ENCODE assay signal across 10 cellular contexts in genomic region chr4:1244081-1244977, GRCh38. TPM values are rescaled to one million over a fixed set of nuclear protein-coding genes. Genes with fewer than 3 reads are reported as not detected.
DNase-seq lines count a peak whose midpoint lies in the region; ATAC-seq and TF ChIP-seq lines count a peak whose summit lies in the region.
"Had no signal": no experiment of that assay in that cellular context is flagged by ENCODE, and none has a peak within 500 bp of the region (broad histone marks: within the 10 kb centered on the region; RNA-seq: fewer than 3 reads in every experiment).

No MANE protein-coding gene starts in this region.

- in situ Hi-C loops in transverse colon (cut with MboI; ENCODE audit: low pct_ligation_motif_present in 1 of 4, low pct_unique_long_range_greater_than_20kb in 1 of 4, low sequenced_read_pairs in 3 of 4), result no loop called here

- no peak for DNase-seq in activated naive CD4-positive, alpha-beta T cell treated with anti-CD3 and anti-CD28 coated beads, Interleukin-2, amount 10 ng/mL, durations not matched to agents 7 days and 5 days
- DNase-seq in activated naive CD4-positive, alpha-beta T cell treated with Interleukin-2 at 50 U/mL for 16 hours, result no peak
- no peak for DNase-seq in activated naive CD8-positive, alpha-beta T cell treated with anti-CD3 and anti-CD28 coated beads for 36 hours
- peak; percentile 31 to 65 for DNase-seq in left lung
- DNase-seq in transverse colon, result peak; percentile 16
- DNase-seq in stimulated activated CD4-positive, alpha-beta T cell treated with anti-CD3 and anti-CD28 coated beads, Interleukin-4, amount 100 ng/mL, for 1 hour, result no peak
- no peak for DNase-seq in RPMI8226
- no peak for DNase-seq in stimulated activated CD4-positive, alpha-beta T cell treated with anti-CD3 and anti-CD28 coated beads, Interleukin-12 subunit alpha, Interleukin-12 subunit beta, amount 100 ng/mL, for 4 hours

- no peak for TF ChIP-seq EP300 in transverse colon (IDR thresholded peaks at IDR 0.05; ENCODE audit: low read depth)

- H3K27me3 ChIP-seq in left lung (no peaks in the 10 kb centered on the region), transverse colon (no peaks in the 10 kb centered on the region)

- no peak overlapping the region for H3K4me3 ChIP-seq in left lung
- H3K4me3 ChIP-seq in transverse colon, result no peak overlapping the region
- H3K4me3 ChIP-seq: skin epidermis had no signal

- WGBS in transverse colon (ENCODE audit: low coverage in 1 of 2), 2 donors, result 69% methylated on average over 33 of the region's 33 CpGs; no CpG with 5 or more reads in 1 of the 2 donors

- TF ChIP-seq CTCF in left lung (IDR thresholded peaks at IDR 0.05) (no peak), transverse colon (IDR thresholded peaks at IDR 0.05) (no peak)

- peaks cover 18% of the 10 kb centered on the region for H3K36me3 Mint-ChIP-seq in activated naive CD4-positive, alpha-beta T cell treated with anti-CD3 and anti-CD28 coated beads, Interleukin-2, amount 10 ng/mL, durations not matched to agents 7 days and 5 days
- H3K36me3 Mint-ChIP-seq in activated naive CD8-positive, alpha-beta T cell treated with anti-CD3 and anti-CD28 coated beads for 36 hours, result peaks cover 7% of the 10 kb centered on the region

- H3K27ac ChIP-seq in left lung, result no peak overlapping the region
- no peak overlapping the region for H3K27ac ChIP-seq in transverse colon

- ATAC-seq in left lung, result no peak
- ATAC-seq: left colon had no signal

- H3K9me3 Mint-ChIP-seq in activated naive CD4-positive, alpha-beta T cell treated with anti-CD3 and anti-CD28 coated beads, Interleukin-2, amount 10 ng/mL, durations not matched to agents 7 days and 5 days, result no peaks in the 10 kb centered on the region
- H3K9me3 Mint-ChIP-seq in activated naive CD8-positive, alpha-beta T cell treated with anti-CD3 and anti-CD28 coated beads for 36 hours, result no peaks in the 10 kb centered on the region

- no peak for TF ChIP-seq POLR2A in transverse colon (IDR thresholded peaks at IDR 0.05)

- H3K36me3 ChIP-seq in left lung, result peaks cover 0 to 22% of the 10 kb centered on the region in 2 donors
- peaks cover 0 to 10% (median 0%) of the 10 kb centered on the region in 4 donors for H3K36me3 ChIP-seq in transverse colon

- H3K4me3 Mint-ChIP-seq in activated naive CD4-positive, alpha-beta T cell treated with anti-CD3 and anti-CD28 coated beads, Interleukin-2, amount 10 ng/mL, durations not matched to agents 7 days and 5 days, result peak overlapping the region; percentile 26
- H3K4me3 Mint-ChIP-seq in activated naive CD8-positive, alpha-beta T cell treated with anti-CD3 and anti-CD28 coated beads for 36 hours, result no peak overlapping the region

- no peaks in the 10 kb centered on the region for H3K9me3 ChIP-seq in left lung
- no peaks in the 10 kb centered on the region for H3K9me3 ChIP-seq in transverse colon

- H3K4me1 ChIP-seq in left lung (peaks cover 25 to 64% of the 10 kb centered on the region in 2 donors), transverse colon (peaks cover 57 to 69% (median 62%) of the 10 kb centered on the region in 4 donors)

- CTCF ChIA-PET in activated naive CD4-positive, alpha-beta T cell treated with anti-CD3 and anti-CD28 coated beads, Interleukin-2, amount 10 ng/mL, durations not matched to agents 7 days and 5 days (lab: Charles Lee), result interaction anchor here (0.8 to 1.4 kb wide), 3 partner anchors 24 to 86 kb away, joined by 3 to 4 read pairs (median 3); no protein-coding TSS in a partner anchor

- intact Hi-C loops in left lung (cut with DNase I), result loop anchor here in 1 of 2 donors (10.0 kb wide), 1 partner anchor 80 kb away; no protein-coding TSS in a partner anchor
- intact Hi-C loops in transverse colon (cut with DNase I; ENCODE audit: low total_unique reads), result no loop called here

- no peak overlapping the region for H3K27ac Mint-ChIP-seq in activated naive CD4-positive, alpha-beta T cell treated with anti-CD3 and anti-CD28 coated beads, Interleukin-2, amount 10 ng/mL, durations not matched to agents 7 days and 5 days
- H3K27ac Mint-ChIP-seq in activated naive CD8-positive, alpha-beta T cell treated with anti-CD3 and anti-CD28 coated beads for 36 hours, result peak overlapping the region; percentile 65

- peaks cover 39% of the 10 kb centered on the region for H3K4me1 Mint-ChIP-seq in activated naive CD4-positive, alpha-beta T cell treated with anti-CD3 and anti-CD28 coated beads, Interleukin-2, amount 10 ng/mL, durations not matched to agents 7 days and 5 days
- peaks cover 36% of the 10 kb centered on the region for H3K4me1 Mint-ChIP-seq in activated naive CD8-positive, alpha-beta T cell treated with anti-CD3 and anti-CD28 coated beads for 36 hours

- no peaks in the 10 kb centered on the region for H3K27me3 Mint-ChIP-seq in activated naive CD4-positive, alpha-beta T cell treated with anti-CD3 and anti-CD28 coated beads, Interleukin-2, amount 10 ng/mL, durations not matched to agents 7 days and 5 days
- H3K27me3 Mint-ChIP-seq in activated naive CD8-positive, alpha-beta T cell treated with anti-CD3 and anti-CD28 coated beads for 36 hours, result no peaks in the 10 kb centered on the region

RNA-seq across cellular contexts. Expression of gene CTBP1, which starts 4.6 kb away (rescaled TPM):
- 100 to 1,000 TPM; 135 to 141 TPM for total RNA-seq in activated naive CD8-positive, alpha-beta T cell treated with anti-CD3 and anti-CD28 coated beads for 36 hours
- 100 to 1,000 TPM; 146 to 167 TPM for total RNA-seq in left lung
- 100 to 1,000 TPM; 183 to 457 (median 243) TPM for total RNA-seq in transverse colon

RNA-seq across cellular contexts. Expression of gene MAEA, which starts 45.4 kb away (rescaled TPM):
- 10 to 100 TPM; 51.3 to 53.2 TPM for total RNA-seq in activated naive CD8-positive, alpha-beta T cell treated with anti-CD3 and anti-CD28 coated beads for 36 hours
- 10 to 100 TPM; 43.8 to 56.3 TPM for total RNA-seq in left lung
- 100 to 1,000 TPM; 114 to 211 (median 168) TPM for total RNA-seq in transverse colon

Comparison
In these comparisons a context has a peak if more than half of its experiments do, and no peak if none do; other contexts are left out.
1. DNase-seq: peak in left lung (2 of 2) and transverse colon (single experiment); none in activated naive CD4-positive, alpha-beta T cell treated with anti-CD3 and anti-CD28 coated beads, Interleukin-2, amount 10 ng/mL, durations not matched to agents 7 days and 5 days (single experiment), activated naive CD4-positive, alpha-beta T cell treated with Interleukin-2 at 50 U/mL for 16 hours (single experiment), activated naive CD8-positive, alpha-beta T cell treated with anti-CD3 and anti-CD28 coated beads for 36 hours (single experiment), stimulated activated CD4-positive, alpha-beta T cell treated with anti-CD3 and anti-CD28 coated beads, Interleukin-4, amount 100 ng/mL, for 1 hour (single experiment), RPMI8226 (single experiment) and stimulated activated CD4-positive, alpha-beta T cell treated with anti-CD3 and anti-CD28 coated beads, Interleukin-12 subunit alpha, Interleukin-12 subunit beta, amount 100 ng/mL, for 4 hours (single experiment).